Comparison of ENCODE assay signal across 24 cellular contexts in genomic region chr17:32833526-32833925, GRCh38.
"Had no signal": no experiment of that assay in that cellular context is flagged by ENCODE, and none has a peak within 500 bp of the region (broad histone marks: within the 10 kb centered on the region; RNA-seq: fewer than 3 reads in every experiment).

No MANE protein-coding gene starts in this region.

- H3K9me3 Mint-ChIP-seq: natural killer cell treated with Interleukin-12 subunit alpha and Interleukin-12 subunit beta and Interleukin-15 and Interleukin-18, amount 100 ng/mL, for 72 hours; neural progenitor cell; stimulated activated effector memory CD8-positive, alpha-beta T cell treated with anti-CD3 and anti-CD28 coated beads, Interleukin-12 subunit alpha, Interleukin-12 subunit beta, amount 100 ng/mL, for 72 hours; stimulated activated naive CD8-positive, alpha-beta T cell treated with anti-CD3 and anti-CD28 coated beads, Interleukin-15, Interleukin-2, amounts not matched to agents 100 ng/mL and 50 ng/mL, for 24 hours had no signal

- ATAC-seq: foreskin keratinocyte; gastroesophageal sphincter; heart left ventricle; left lobe of liver; mucosa of descending colon; natural killer cell treated with Interleukin-12 subunit alpha and Interleukin-12 subunit beta and Interleukin-15 and Interleukin-18, amount 100 ng/mL, for 72 hours; psoas muscle; right cardiac atrium; stimulated activated effector memory CD8-positive, alpha-beta T cell treated with anti-CD3 and anti-CD28 coated beads, Interleukin-12 subunit alpha, Interleukin-12 subunit beta, amount 100 ng/mL, for 72 hours had no signal

- H3K27ac Mint-ChIP-seq: natural killer cell treated with Interleukin-12 subunit alpha and Interleukin-12 subunit beta and Interleukin-15 and Interleukin-18, amount 100 ng/mL, for 72 hours; neural progenitor cell; stimulated activated effector memory CD8-positive, alpha-beta T cell treated with anti-CD3 and anti-CD28 coated beads, Interleukin-12 subunit alpha, Interleukin-12 subunit beta, amount 100 ng/mL, for 72 hours; stimulated activated naive CD8-positive, alpha-beta T cell treated with anti-CD3 and anti-CD28 coated beads, Interleukin-15, Interleukin-2, amounts not matched to agents 100 ng/mL and 50 ng/mL, for 24 hours had no signal

- H3K4me1 Mint-ChIP-seq: neural progenitor cell had no signal

- H3K27me3 Mint-ChIP-seq: memory B cell had no signal

- FAIRE-seq: endothelial cell of umbilical vein, kidney had no signal

- H3K4me3 Mint-ChIP-seq: memory B cell; naive B cell; natural killer cell treated with Interleukin-12 subunit alpha and Interleukin-12 subunit beta and Interleukin-15 and Interleukin-18, amount 100 ng/mL, for 72 hours; neural progenitor cell; stimulated activated effector memory CD8-positive, alpha-beta T cell treated with anti-CD3 and anti-CD28 coated beads, Interleukin-12 subunit alpha, Interleukin-12 subunit beta, amount 100 ng/mL, for 72 hours; stimulated activated naive CD8-positive, alpha-beta T cell treated with anti-CD3 and anti-CD28 coated beads, Interleukin-15, Interleukin-2, amounts not matched to agents 100 ng/mL and 50 ng/mL, for 24 hours had no signal

- H3K36me3 Mint-ChIP-seq: naive B cell; natural killer cell treated with Interleukin-12 subunit alpha and Interleukin-12 subunit beta and Interleukin-15 and Interleukin-18, amount 100 ng/mL, for 72 hours; neural progenitor cell; stimulated activated effector memory CD8-positive, alpha-beta T cell treated with anti-CD3 and anti-CD28 coated beads, Interleukin-12 subunit alpha, Interleukin-12 subunit beta, amount 100 ng/mL, for 72 hours had no signal

- DNase-seq: dermis blood vessel endothelial cell; effector memory CD4-positive, alpha-beta T cell; foreskin keratinocyte; heart left ventricle; kidney; mucosa of descending colon; naive B cell; occipital lobe; ovary; posterior cingulate gyrus; psoas muscle; right cardiac atrium; sigmoid colon; stimulated activated CD4-positive, alpha-beta T cell treated with anti-CD3 and anti-CD28 coated beads, Interleukin-2, amount 100 ng/mL, for 24 hours; stimulated activated CD4-positive, alpha-beta T cell treated with anti-CD3 and anti-CD28 coated beads, Interleukin-4, amount 100 ng/mL, for 24 hours; transverse colon had no signal
